Comparison of ENCODE assay signal across 22 cellular contexts in genomic region chr11:78346799-78347198, GRCh38.
"Had no signal": no experiment of that assay in that cellular context is flagged by ENCODE, and none has a peak within 500 bp of the region (broad histone marks: within the 10 kb centered on the region; RNA-seq: fewer than 3 reads in every experiment).

No MANE protein-coding gene starts in this region.

- H3K27me3 ChIP-seq: gastroesophageal sphincter, heart left ventricle, left lung, upper lobe of right lung had no signal

- H3K27ac Mint-ChIP-seq: activated B cell treated with CpG ODN at 0.5 μM for 24 hours; activated CD4-positive, alpha-beta memory T cell treated with anti-CD3 and anti-CD28 coated beads for 36 hours; activated naive CD8-positive, alpha-beta T cell treated with anti-CD3 and anti-CD28 coated beads, Interleukin-2, amount 10 ng/mL, durations not matched to agents 7 days and 5 days; activated T-helper 17 cell treated with anti-CD3 and anti-CD28 coated beads, Interleukin-2, amount 50 U/mL, for 72 hours; naive thymus-derived CD4-positive, alpha-beta T cell had no signal

- H3K27ac ChIP-seq: gastroesophageal sphincter, psoas muscle, upper lobe of right lung had no signal

- H3K36me3 Mint-ChIP-seq: activated CD4-positive, alpha-beta memory T cell treated with anti-CD3 and anti-CD28 coated beads for 36 hours had no signal

- H3K9me3 Mint-ChIP-seq: activated B cell treated with CpG ODN at 0.5 μM for 24 hours; activated CD4-positive, alpha-beta memory T cell treated with anti-CD3 and anti-CD28 coated beads for 36 hours; activated T-helper 17 cell treated with anti-CD3 and anti-CD28 coated beads, Interleukin-2, amount 50 U/mL, for 72 hours had no signal

- H3K4me3 ChIP-seq: gastroesophageal sphincter, heart left ventricle, left lung, mucosa of descending colon, psoas muscle, skin epidermis, upper lobe of right lung had no signal

- H3K4me3 Mint-ChIP-seq: activated B cell treated with CpG ODN at 0.5 μM for 24 hours; activated CD4-positive, alpha-beta memory T cell treated with anti-CD3 and anti-CD28 coated beads for 36 hours; activated naive CD8-positive, alpha-beta T cell treated with anti-CD3 and anti-CD28 coated beads, Interleukin-2, amount 10 ng/mL, durations not matched to agents 7 days and 5 days; activated T-helper 17 cell treated with anti-CD3 and anti-CD28 coated beads, Interleukin-2, amount 50 U/mL, for 72 hours; naive thymus-derived CD4-positive, alpha-beta T cell had no signal

- H3K27me3 Mint-ChIP-seq: activated B cell treated with CpG ODN at 0.5 μM for 24 hours; activated T-helper 17 cell treated with anti-CD3 and anti-CD28 coated beads, Interleukin-2, amount 50 U/mL, for 72 hours had no signal

- DNase-seq: activated B cell treated with CpG ODN at 0.5 μM for 24 hours; activated CD4-positive, alpha-beta memory T cell treated with anti-CD3 and anti-CD28 coated beads for 36 hours; activated CD4-positive, alpha-beta T cell treated with anti-CD3 and anti-CD28 coated beads for 4 hours; activated naive CD4-positive, alpha-beta T cell treated with Interleukin-2 at 50 U/mL for 16 hours; activated naive CD8-positive, alpha-beta T cell treated with anti-CD3 and anti-CD28 coated beads, Interleukin-2, amount 10 ng/mL, durations not matched to agents 7 days and 5 days; activated T-cell treated with anti-CD3 and anti-CD28 coated beads for 4 hours; amygdala; central memory CD4-positive, alpha-beta T cell; erythroblast; heart left ventricle; kidney; left lung; mucosa of descending colon; naive thymus-derived CD4-positive, alpha-beta T cell; psoas muscle; right cardiac atrium; SW 1271; T-helper 9 cell; upper lobe of right lung had no signal
